Comparison of ENCODE assay signal across 8 cellular contexts in genomic region chr13:77328819-77329132, GRCh38. TPM values are rescaled to one million over a fixed set of nuclear protein-coding genes. Genes with fewer than 3 reads are reported as not detected.
DNase-seq lines count a peak whose midpoint lies in the region; ATAC-seq and TF ChIP-seq lines count a peak whose summit lies in the region.

No MANE protein-coding gene starts in this region.

- TF ChIP-seq CTCF in ovary (IDR thresholded peaks at IDR 0.05): no peak

- peak overlapping the region; percentile 92 for H3K27ac ChIP-seq in CD4-positive, CD25-positive, alpha-beta regulatory T cell (ENCODE audit: insufficient read depth, low read length, poor library complexity, severe bottlenecking)
- H3K27ac ChIP-seq in HUES6 (ENCODE audit: low read depth, low read length) (no peak overlapping the region), ovary (peak overlapping the region; percentile 72 to 79)

- H3K9me3 ChIP-seq in CD4-positive, CD25-positive, alpha-beta regulatory T cell (ENCODE audit: control insufficient read depth in 2 of 2, low read length in 2 of 2): no peaks in the 10 kb centered on the region
- H3K9me3 ChIP-seq in HUES6 (ENCODE audit: control insufficient read depth, insufficient read depth, low read depth, low read length) (no peaks in the 10 kb centered on the region), ovary (no peaks in the 10 kb centered on the region)

- H3K36me3 Mint-ChIP-seq in CD4-positive, CD25-positive, alpha-beta regulatory T cell: no peaks in the 10 kb centered on the region
- peaks cover 25% of the 10 kb centered on the region for H3K36me3 Mint-ChIP-seq in dendritic cell treated with granulocyte-macrophage colony-stimulating factor and Interleukin-4, amounts not matched to agents 40 ng/mL and 50 ng/mL, for 4 days (ENCODE audit: low read depth)

- peaks cover 25 to 53% (median 36%) of the 10 kb centered on the region in 4 donors for H3K4me1 Mint-ChIP-seq in CD4-positive, CD25-positive, alpha-beta regulatory T cell
- H3K4me1 Mint-ChIP-seq in dendritic cell treated with granulocyte-macrophage colony-stimulating factor and Interleukin-4, amounts not matched to agents 40 ng/mL and 50 ng/mL, for 4 days (ENCODE audit: low read depth): peaks cover 31% of the 10 kb centered on the region

- peak overlapping the region; percentile 97 for H3K4me3 ChIP-seq in CD4-positive, CD25-positive, alpha-beta regulatory T cell (ENCODE audit: low read depth, low read length)
- H3K4me3 ChIP-seq in HUES6 (ENCODE audit: low read depth, low read length) (peak overlapping the region; percentile 93), ovary (peak overlapping the region; percentile 77)

- TF ChIP-seq POLR2A in ovary (IDR thresholded peaks at IDR 0.05): no peak

- H3K27ac Mint-ChIP-seq in CD4-positive, CD25-positive, alpha-beta regulatory T cell: peak overlapping the region; percentile 94 to 99 (median 96)
- H3K27ac Mint-ChIP-seq in dendritic cell treated with granulocyte-macrophage colony-stimulating factor and Interleukin-4, amounts not matched to agents 40 ng/mL and 50 ng/mL, for 4 days: peak overlapping the region; percentile 95

- H3K27me3 ChIP-seq in CD4-positive, CD25-positive, alpha-beta regulatory T cell (ENCODE audit: control insufficient read depth, insufficient read depth, low read length): no peaks in the 10 kb centered on the region
- H3K27me3 ChIP-seq in HUES6 (ENCODE audit: control insufficient read depth, insufficient read depth, low read length) (peaks cover 20% of the 10 kb centered on the region), ovary (no peaks in the 10 kb centered on the region)

- no peak overlapping the region for H3K9ac ChIP-seq in HUES6 (ENCODE audit: low read length)

- H3K9me3 Mint-ChIP-seq in CD4-positive, CD25-positive, alpha-beta regulatory T cell: no peaks in the 10 kb centered on the region
- no peaks in the 10 kb centered on the region for H3K9me3 Mint-ChIP-seq in dendritic cell treated with granulocyte-macrophage colony-stimulating factor and Interleukin-4, amounts not matched to agents 40 ng/mL and 50 ng/mL, for 4 days

- H3K27me3 Mint-ChIP-seq in CD4-positive, CD25-positive, alpha-beta regulatory T cell: peaks cover 4% of the 10 kb centered on the region
- H3K27me3 Mint-ChIP-seq in dendritic cell treated with granulocyte-macrophage colony-stimulating factor and Interleukin-4, amounts not matched to agents 40 ng/mL and 50 ng/mL, for 4 days: no peaks in the 10 kb centered on the region

- intact Hi-C loops in dendritic cell treated with granulocyte-macrophage colony-stimulating factor and Interleukin-4, amounts not matched to agents 40 ng/mL and 50 ng/mL, for 4 days (cut with micrococcal nuclease): no loop called here
- intact Hi-C loops in ovary (cut with DNase I): loop anchor here in 1 of 4 donors (10.0 kb wide), 1 partner anchor 304 kb away; the partner anchor contains the start of gene FBXL3

- DNase-seq in CD4-positive, CD25-positive, alpha-beta regulatory T cell: no peak
- DNase-seq in ovary: no peak
- DNase-seq in Kasumi-1 (lab: John Stamatoyannopoulos, UW): no peak
- DNase-seq in pons (ENCODE audit: low spot score): no peak
- no peak for DNase-seq in DMS79 (lab: John Stamatoyannopoulos, UW)

- peak overlapping the region; percentile 88 to 99 (median 95) for H3K4me3 Mint-ChIP-seq in CD4-positive, CD25-positive, alpha-beta regulatory T cell
- peak overlapping the region; percentile 93 for H3K4me3 Mint-ChIP-seq in dendritic cell treated with granulocyte-macrophage colony-stimulating factor and Interleukin-4, amounts not matched to agents 40 ng/mL and 50 ng/mL, for 4 days

- ATAC-seq in CD4-positive, CD25-positive, alpha-beta regulatory T cell (ENCODE audit: low read depth in 2 of 2): no peak
- peak; percentile 5 for ATAC-seq in GM21423 (IDR thresholded peaks at IDR 0.05; ENCODE audit: unreplicated experiment)

- WGBS in ovary, 3 donors: 3 to 5% (median 4%) methylated on average over 4 of the region's 4 CpGs

- no peaks in the 10 kb centered on the region for H3K36me3 ChIP-seq in CD4-positive, CD25-positive, alpha-beta regulatory T cell (ENCODE audit: control insufficient read depth, insufficient read depth, low read length)
- no peaks in the 10 kb centered on the region for H3K36me3 ChIP-seq in HUES6 (ENCODE audit: control insufficient read depth, insufficient read depth, low read length)
- H3K36me3 ChIP-seq in ovary: no peaks in the 10 kb centered on the region

- no peak for TF ChIP-seq EP300 in ovary (IDR thresholded peaks at IDR 0.05)

- H3K4me1 ChIP-seq in CD4-positive, CD25-positive, alpha-beta regulatory T cell (ENCODE audit: control insufficient read depth, insufficient read depth, low read length, poor library complexity, severe bottlenecking): peaks cover 43% of the 10 kb centered on the region
- H3K4me1 ChIP-seq in HUES6 (ENCODE audit: control insufficient read depth, insufficient read depth, low read length) (peaks cover 29% of the 10 kb centered on the region), ovary (ENCODE audit: insufficient read depth) (peaks cover 1% of the 10 kb centered on the region)

RNA-seq across cellular contexts. Expression of gene MYCBP2, which starts 1.9 kb away (rescaled TPM):
- 189 TPM for total RNA-seq in CD4-positive, CD25-positive, alpha-beta regulatory T cell
- polyA plus RNA-seq in CD4-positive, CD25-positive, alpha-beta regulatory T cell: 10 to 100 TPM; 20.8 to 35.9 (median 26.4) TPM
- 100 to 1,000 TPM in 5 of 7 donors, 10 to 100 TPM in 2; 83.0 to 145 (median 102) TPM for total RNA-seq in ovary
- 10 to 100 TPM; 45.6 to 61.3 TPM for polyA plus RNA-seq in ovary
